In the genomic region with DNA sequence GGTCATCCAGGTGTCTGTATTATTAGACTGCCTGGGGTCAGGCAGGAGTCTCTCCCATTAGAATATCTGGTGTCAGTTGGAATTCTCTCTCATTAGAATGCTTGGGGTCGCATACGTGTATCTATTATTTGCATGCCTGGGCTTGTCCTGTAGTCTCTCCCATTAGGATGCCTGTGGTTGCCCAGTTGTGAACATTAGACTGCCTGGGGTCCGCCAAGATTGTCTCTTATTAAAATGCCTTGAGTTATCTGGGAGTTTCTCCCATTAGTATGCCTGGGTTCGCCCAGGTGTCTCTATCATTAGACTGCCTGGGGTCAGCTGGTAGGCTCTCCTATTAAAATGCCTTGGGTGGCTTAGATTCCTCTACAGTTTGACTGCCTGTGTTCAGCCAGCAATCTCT, we compare ENCODE assay signal across 21 cellular contexts.
"Had no signal": no experiment of that assay in that cellular context is flagged by ENCODE, and none has a peak within 500 bp of the region (broad histone marks: within the 10 kb centered on the region; RNA-seq: fewer than 3 reads in every experiment).

No MANE protein-coding gene starts in this region.

- DNase-seq: KBM-7, MV-4-11, NCI-H1048, NCI-H1105, NCI-H1417, NCI-H1436 treated with DMSO at 0.1 percent for 48 hours, NCI-H1694, NCI-H187 treated with DMSO at 0.1 percent for 48 hours, NCI-H2029 treated with DMSO at 0.1 percent for 48 hours, NCI-H2171 treated with DMSO at 0.1 percent for 48 hours, NCI-H345, NCI-H446 treated with DMSO at 0.1 percent for 48 hours, NCI-H510A treated with DMSO at 0.1 percent for 48 hours, NCI-H69, NCI-H774, Right ventricle myocardium superior, RPMI8226, SIG-M5 had no signal

- H3K4me1 ChIP-seq: SJSA1 had no signal

- H3K27ac ChIP-seq: HL-60, SJSA1, SK-N-MC had no signal

- H3K4me3 ChIP-seq: SJSA1, SK-N-MC had no signal

- H3K27me3 ChIP-seq: SJSA1 had no signal

- H3K9me3 ChIP-seq: SJSA1 had no signal

- H3K36me3 ChIP-seq: SJSA1 had no signal
